8 cellular contexts compared by ENCODE assay signal in the genomic region with DNA sequence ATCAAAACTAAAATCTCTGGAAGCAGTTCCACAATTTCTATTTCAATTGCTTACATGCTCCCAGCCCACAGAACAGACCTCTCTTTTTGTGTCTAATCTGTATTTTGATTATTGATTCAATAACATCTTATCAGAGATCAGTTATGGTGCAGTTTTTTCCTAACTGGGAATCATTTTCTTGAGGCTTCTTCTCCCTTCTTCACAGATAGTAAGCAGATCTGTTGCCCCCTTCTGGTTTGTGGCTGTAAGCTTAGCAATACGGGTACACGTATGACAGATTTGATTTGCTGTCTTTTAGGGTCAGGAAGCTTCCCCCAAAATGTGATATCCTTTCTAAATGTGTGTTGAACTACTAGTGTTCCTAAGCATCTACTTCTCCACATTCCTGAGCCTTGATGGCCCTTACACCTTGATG. TPM values are rescaled to one million over a fixed set of nuclear protein-coding genes. Genes with fewer than 3 reads are reported as not detected.
DNase-seq lines count a peak whose midpoint lies in the region; ATAC-seq, FAIRE-seq and TF ChIP-seq lines count a peak whose summit lies in the region.

No MANE protein-coding gene starts in this region.

- TF ChIP-seq RAD21 in K562 (CRISPR knock-in tag; conservative IDR thresholded peaks at IDR 0.05 in 1 of 2, IDR thresholded peaks at IDR 0.05 in 1 of 2) = peak; percentile 44 to 58; a peak in 3 of 4 replicates

- no peak overlapping the region for H2AFZ ChIP-seq in K562 (ENCODE audit: low read depth, low read length)

- in situ Hi-C loops in K562 (cut with MboI) = no loop called here

- H3K4me1 ChIP-seq in K562 (replicated peaks in 1 of 2; ENCODE audit: control insufficient read depth in 2 of 2, insufficient read depth in 2 of 2, low read length in 2 of 2) (peaks cover 7 to 33% of the 10 kb centered on the region in 2 experiments; a peak in 3 of 5 replicates), right lobe of liver (peaks cover 0 to 10% (median 0%) of the 10 kb centered on the region in 4 donors), colonic mucosa (no peaks in the 10 kb centered on the region)

- POLR2A ChIA-PET in K562 (lab: Yijun Ruan, JAX) = interaction anchor here (0.6 to 3.1 kb wide), 8 partner anchors 12 to 496 kb away, joined by 3 to 17 read pairs (median 4); no protein-coding TSS in a partner anchor

- peaks cover 32% of the 10 kb centered on the region for H3K79me2 ChIP-seq in K562 (ENCODE audit: control insufficient read depth, insufficient read depth, low read length)

- BruUV-seq in K562 (replicated peaks; lab: Mats Ljungman, UMichigan) = no TSS peak

- CTCF ChIA-PET in K562 (lab: Yijun Ruan, JAX; ENCODE audit: low intra/inter-chr PET ratio) = no interaction called here

- no peak overlapping the region; the same call in 1 of the 2 replicates for H3K4me2 ChIP-seq in K562 (ENCODE audit: insufficient read depth, low read length)

- H3K4me3 ChIP-seq in K562 (no peak overlapping the region), right lobe of liver (no peak overlapping the region), colonic mucosa (no peak overlapping the region)

- intact Hi-C loops in K562 (cut with micrococcal nuclease) (loop anchor here (5.0 kb wide), 1 partner anchor 48 kb away; no protein-coding TSS in a partner anchor), right lobe of liver (cut with DNase I) (no loop called here), posterior vena cava (cut with DNase I) (no loop called here), colonic mucosa (cut with DNase I) (no loop called here)

- FAIRE-seq in K562 (lab: Jason Lieb, UNC) = peak; percentile 59

- no peak overlapping the region for H3K9ac ChIP-seq in K562 (ENCODE audit: insufficient read depth in 1 of 2, low read depth in 2 of 2, low read length in 2 of 2)
- H3K9ac ChIP-seq in colonic mucosa (ENCODE audit: low read depth in 2 of 2, low read length in 2 of 2) = no peak overlapping the region

- peak overlapping the region; percentile 73; the same call in 2 of the 3 replicates for H3K27ac ChIP-seq in K562 (ENCODE audit: extremely low read depth, low read depth, low read length)
- no peak overlapping the region for H3K27ac ChIP-seq in right lobe of liver
- H3K27ac ChIP-seq in colonic mucosa = no peak overlapping the region

- H3K9me3 ChIP-seq in K562 (replicated peaks; ENCODE audit: control insufficient read depth, insufficient read depth, low read depth, low read length) (no peaks in the 10 kb centered on the region), right lobe of liver (no peaks in the 10 kb centered on the region), colonic mucosa (no peaks in the 10 kb centered on the region)

- H3K27me3 ChIP-seq in K562 (ENCODE audit: control insufficient read depth in 2 of 2, insufficient read depth in 2 of 2, low read length in 2 of 2) (no peaks in the 10 kb centered on the region), right lobe of liver (no peaks in the 10 kb centered on the region), colonic mucosa (no peaks in the 10 kb centered on the region)

- ATAC-seq in K562 = peak; percentile 81
- ATAC-seq in right lobe of liver = no peak
- ATAC-seq in HG03039 (IDR thresholded peaks at IDR 0.05; ENCODE audit: unreplicated experiment) = no peak

- TF ChIP-seq CTCF in AG09319 (IDR thresholded peaks at IDR 0.05; ENCODE audit: low read depth, low read length) = peak; percentile 69
- peak; percentile 50 to 66 (median 62) for TF ChIP-seq CTCF in K562 (IDR thresholded peaks at IDR 0.05 in 2 of 3, conservative IDR thresholded peaks at IDR 0.05 in 1 of 3; ENCODE audit: insufficient read depth in 2 of 3, low read depth in 1 of 3, low read length in 3 of 3)
- TF ChIP-seq CTCF in right lobe of liver (IDR thresholded peaks at IDR 0.05) = peak in 3 of 4 donors; percentile 19 to 35 (median 23)
- no peak for TF ChIP-seq CTCF in colonic mucosa (IDR thresholded peaks at IDR 0.05)

- peak; percentile 18 for DNase-seq in AG09319 (ENCODE audit: extremely low read depth, low read depth)
- DNase-seq in HT1080 (ENCODE audit: low read depth) = peak; percentile 25
- peak; percentile 38 to 62 (median 46) for DNase-seq in K562 (ENCODE audit: extremely low read depth in 1 of 4, low spot score in 3 of 4)
- no peak for DNase-seq in right lobe of liver
- DNase-seq in posterior vena cava (ENCODE audit: low spot score) = no peak
- DNase-seq in SKM-1 (lab: John Stamatoyannopoulos, UW; ENCODE audit: unreplicated experiment) = no peak
- DNase-seq in colonic mucosa = no peak

- H4K20me1 ChIP-seq in K562 (replicated peaks; ENCODE audit: control insufficient read depth, insufficient read depth, low read length) = no peaks in the 10 kb centered on the region

- no peak for TF ChIP-seq EP300 in K562 (IDR thresholded peaks at IDR 0.05; ENCODE audit: low read length)

- H3K9me1 ChIP-seq in K562 (ENCODE audit: control insufficient read depth, insufficient read depth, low read length) = no peaks in the 10 kb centered on the region

- peaks cover 51% of the 10 kb centered on the region for H3K36me3 ChIP-seq in K562 (ENCODE audit: control insufficient read depth, insufficient read depth, low read length)
- H3K36me3 ChIP-seq in right lobe of liver = no peaks in the 10 kb centered on the region
- H3K36me3 ChIP-seq in colonic mucosa = no peaks in the 10 kb centered on the region

- 13% methylated on average over 2 of the region's 2 CpGs for WGBS in K562 (ENCODE audit: insufficient coverage, low coverage, missing lambda C conversion rate)
- WGBS in right lobe of liver (ENCODE audit: insufficient coverage, low coverage, low lambda C conversion rate, missing lambda C conversion rate) = 61% methylated on average over 2 of the region's 2 CpGs

- TF ChIP-seq POLR2A in K562 (conservative IDR thresholded peaks at IDR 0.05) = no peak
- TF ChIP-seq POLR2A in right lobe of liver (IDR thresholded peaks at IDR 0.05) = no peak

TF ChIP-seq in K562, 482 proteins besides CTCF, POLR2A, EP300 and RAD21 (continues in another document):
- TF ChIP-seq ETV1 (tag; conservative IDR thresholded peaks at IDR 0.05; ENCODE audit: low read depth) (no peak), KAT7 (CRISPR knock-in tag; IDR thresholded peaks at IDR 0.05; ENCODE audit: borderline replicate concordance) (no peak), NR2C1 (IDR thresholded peaks at IDR 0.05) (no peak), NR2C1 (tag; IDR thresholded peaks at IDR 0.05) (peak; percentile 39; the same call in 1 of the 2 replicates), SRF (CRISPR knock-in tag; IDR thresholded peaks at IDR 0.05) (peak in 1 of 2 experiments; percentile 43; a peak in 1 of 4 replicates), DMBX1 (CRISPR knock-in tag; IDR thresholded peaks at IDR 0.05; ENCODE audit: borderline replicate concordance) (peak; percentile 67; the same call in 1 of the 2 replicates)

RNA-seq across cellular contexts. Expression of gene MRPS27, which starts 39.4 kb away (rescaled TPM):
- total RNA-seq in HT1080 (2014; rRNA removed; shearing (Covaris generic)) = 130 and 131 TPM in 2 replicates
- 105 and 120 TPM in 2 replicates for polyA plus RNA-seq in HT1080 (2015; cell fraction: cytosol; rRNA removed)
- 93.3 and 98.1 TPM in 2 replicates for polyA plus RNA-seq in HT1080 (2015; cell fraction: nucleus; rRNA removed)
- total RNA-seq in K562 (2011; cell fraction: chromatin; rRNA removed; ENCODE audit: low replicate concordance) = 113 and 199 TPM in 2 replicates
- 69.4 and 77.0 TPM in 2 replicates for total RNA-seq in K562 (2011; cell fraction: nucleolus; rRNA removed)
- total RNA-seq in K562 (2011; cell fraction: nucleoplasm; rRNA removed) = 108 and 163 TPM in 2 replicates
- total RNA-seq in K562 (2014; rRNA removed) = 79.2 and 90.9 TPM in 2 replicates
- 127 and 130 TPM in 2 replicates for total RNA-seq in K562 (2014; rRNA removed; fragmentation: Illumina TruSeq; extraction: Trizol)
- 104 and 105 TPM in 2 replicates for total RNA-seq in K562 (2015; rRNA removed; fragmentation: Illumina TruSeq; extraction: Trizol)
- total RNA-seq in K562 (2021) = 96.7 and 97.6 TPM in 2 replicates
- polyA plus RNA-seq in K562 (2011; rRNA removed) = 118 and 144 TPM in 2 replicates
- polyA plus RNA-seq in K562 (2011; cell fraction: cytosol; rRNA removed) = 103 and 114 TPM in 2 replicates
- polyA plus RNA-seq in K562 (2011; cell fraction: nucleus; rRNA removed) = 77.8 and 78.9 TPM in 2 replicates
- 64.0 and 66.5 TPM in 2 replicates for polyA plus RNA-seq in K562 (2012)
- 111 and 125 TPM in 2 replicates for polyA plus RNA-seq in K562 (2014; fragmentation: Illumina TruSeq; extraction: Trizol)
- polyA plus RNA-seq in K562 (2014; fragmentation: Nextera tagmentation; extraction: Ambion mirVana) = 100 to 1,000 TPM; 106 to 122 TPM
- 73.6 and 79.9 TPM in 2 replicates for polyA plus RNA-seq in K562 (2014; rRNA removed)
- 143 and 145 TPM in 2 replicates for polyA minus RNA-seq in K562 (2011; rRNA and poly(A)+ RNA removed)
- polyA minus RNA-seq in K562 (2011; cell fraction: cytosol; rRNA and poly(A)+ RNA removed) = 90.5 and 106 TPM in 2 replicates
- polyA minus RNA-seq in K562 (2011; cell fraction: nucleus; rRNA and poly(A)+ RNA removed) = 64.1 and 85.1 TPM in 2 replicates
- 10 to 100 TPM; 28.6 to 40.3 (median 36.0) TPM for total RNA-seq in right lobe of liver
- total RNA-seq in posterior vena cava = 10 to 100 TPM; 38.4 to 39.1 TPM
- 10 to 100 TPM; 46.3 to 56.6 TPM for total RNA-seq in colonic mucosa

RNA-seq across cellular contexts. Expression of gene PTCD2, which starts 39.5 kb away (rescaled TPM):
- 13.4 and 15.6 TPM in 2 replicates for total RNA-seq in HT1080 (2014; rRNA removed; shearing (Covaris generic))
- 15.2 and 16.5 TPM in 2 replicates for polyA plus RNA-seq in HT1080 (2015; cell fraction: cytosol; rRNA removed)
- 27.3 and 32.2 TPM in 2 replicates for polyA plus RNA-seq in HT1080 (2015; cell fraction: nucleus; rRNA removed)
- 14.6 and 25.8 TPM in 2 replicates for total RNA-seq in K562 (2011; cell fraction: chromatin; rRNA removed; ENCODE audit: low replicate concordance)
- 9.7 and 10.5 TPM in 2 replicates for total RNA-seq in K562 (2011; cell fraction: nucleolus; rRNA removed)
- total RNA-seq in K562 (2011; cell fraction: nucleoplasm; rRNA removed) = 15.5 and 22.9 TPM in 2 replicates
- total RNA-seq in K562 (2014; rRNA removed) (12.5 and 14.6 TPM in 2 replicates), K562 (2014; rRNA removed; fragmentation: Illumina TruSeq; extraction: Trizol) (18.3 and 19.4 TPM in 2 replicates), K562 (2015; rRNA removed; fragmentation: Illumina TruSeq; extraction: Trizol) (11.9 and 12.6 TPM in 2 replicates), K562 (2021) (18.7 and 20.6 TPM in 2 replicates), right lobe of liver (1 to 10 TPM; 4.3 to 8.5 (median 6.7) TPM), posterior vena cava (1 to 10 TPM; 6.6 to 9.9 TPM), colonic mucosa (1 to 10 TPM; 4.4 to 7.8 TPM)
- polyA plus RNA-seq in K562 (2011; rRNA removed) (24.7 and 28.5 TPM in 2 replicates), K562 (2014; fragmentation: Illumina TruSeq; extraction: Trizol) (13.6 and 14.6 TPM in 2 replicates), K562 (2014; fragmentation: Nextera tagmentation; extraction: Ambion mirVana) (10 to 100 TPM; 18.6 to 19.6 TPM), K562 (2014; rRNA removed) (14.1 and 18.8 TPM in 2 replicates)
- 10.2 and 14.1 TPM in 2 replicates for polyA plus RNA-seq in K562 (2011; cell fraction: cytosol; rRNA removed)
- 19.5 and 27.6 TPM in 2 replicates for polyA plus RNA-seq in K562 (2011; cell fraction: nucleus; rRNA removed)
- 11.1 and 11.4 TPM in 2 replicates for polyA plus RNA-seq in K562 (2012)
- polyA minus RNA-seq in K562 (2011; rRNA and poly(A)+ RNA removed) = 26.3 and 26.7 TPM in 2 replicates
- 8.0 and 8.8 TPM in 2 replicates for polyA minus RNA-seq in K562 (2011; cell fraction: cytosol; rRNA and poly(A)+ RNA removed)
- 14.4 and 18.4 TPM in 2 replicates for polyA minus RNA-seq in K562 (2011; cell fraction: nucleus; rRNA and poly(A)+ RNA removed)

Comparison
In these comparisons a context has a peak if more than half of its experiments do, and no peak if none do; other contexts are left out.
1. DNase-seq: peak in AG09319 (single experiment), HT1080 (single experiment) and K562 (4 of 4); none in right lobe of liver (0 of 3), posterior vena cava (single experiment), SKM-1 (single experiment) and colonic mucosa (single experiment).